In the genomic region with DNA sequence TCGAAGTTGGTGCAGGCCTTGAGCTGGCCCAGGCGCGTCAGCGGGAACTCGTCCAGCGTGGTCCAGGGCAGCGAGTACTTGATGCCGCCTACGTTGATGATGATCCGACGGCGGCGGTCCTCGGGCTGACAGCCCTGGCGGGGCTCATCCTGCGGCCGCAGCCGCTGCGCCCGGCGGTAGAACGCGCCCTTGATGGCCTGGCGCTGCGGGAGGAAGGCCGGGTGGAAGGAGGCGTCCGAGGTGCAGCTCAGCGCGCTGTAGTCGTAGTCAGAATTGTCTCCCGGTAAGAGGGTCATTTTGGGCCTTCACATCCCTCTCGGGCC, we compare ENCODE assay signal across 6 cellular contexts. TPM values are rescaled to one million over a fixed set of nuclear protein-coding genes. Genes with fewer than 3 reads are reported as not detected.
"Had no signal": no experiment of that assay in that cellular context is flagged by ENCODE, and none has a peak within 500 bp of the region (broad histone marks: within the 10 kb centered on the region; RNA-seq: fewer than 3 reads in every experiment).

No MANE protein-coding gene starts in this region.

- H3K4me3 ChIP-seq: K562 had no signal

- FAIRE-seq: HepG2, K562 had no signal

- H3K27ac ChIP-seq: HL-60 had no signal

- DNase-seq: IMR-90, KBM-7, KG1 had no signal

RNA-seq across cellular contexts. Expression of a gene that starts 12.9 kb away (rescaled TPM):
- polyA plus RNA-seq: HepG2 had no signal
